ENCODE assay signal across 19 cellular contexts in genomic region chr3:15267502-15267901, GRCh38.
DNase-seq lines count a peak whose midpoint lies in the region; ATAC-seq and TF ChIP-seq lines count a peak whose summit lies in the region.
"Had no signal": no experiment of that assay in that cellular context is flagged by ENCODE, and none has a peak within 500 bp of the region (broad histone marks: within the 10 kb centered on the region; RNA-seq: fewer than 3 reads in every experiment).

No MANE protein-coding gene starts in this region.

- H3K4me1 ChIP-seq in CD4-positive, alpha-beta memory T cell (ENCODE audit: insufficient read depth, low read length): peaks cover 81% of the 10 kb centered on the region
- H3K4me1 ChIP-seq in GM23248 (ENCODE audit: insufficient read depth) (peaks cover 24% of the 10 kb centered on the region), gastrocnemius medialis (peaks cover 45 to 53% of the 10 kb centered on the region in 2 donors)
- H3K4me1 ChIP-seq: Caco-2, neural progenitor cell had no signal

- H3K9me2 ChIP-seq in GM23248 (ENCODE audit: insufficient read depth): no peaks in the 10 kb centered on the region

- peak overlapping the region in 5 of 7 donors; percentile 71 to 96 (median 90) for H3K27ac Mint-ChIP-seq in CD4-positive, alpha-beta memory T cell
- H3K27ac Mint-ChIP-seq in immature natural killer cell: peak overlapping the region in 4 of 6 donors; percentile 65 to 92 (median 70)
- H3K27ac Mint-ChIP-seq: activated CD4-positive, alpha-beta T cell treated with anti-CD3 and anti-CD28 coated beads, Interleukin-2, amount 10 ng/mL, durations not matched to agents 24 days and 14 days; activated T-cell treated with anti-CD3 and anti-CD28 coated beads, Interleukin-2, amount 50 U/mL, for 72 hours; neural progenitor cell; WTC11 had no signal

- H3K79me2 ChIP-seq in GM23248 (ENCODE audit: insufficient read depth): peaks cover 49% of the 10 kb centered on the region

- TF ChIP-seq POLR2A in gastrocnemius medialis (IDR thresholded peaks at IDR 0.05): no peak
- TF ChIP-seq POLR2A in erythroblast (IDR thresholded peaks at IDR 0.05; ENCODE audit: low read length): no peak

- in situ Hi-C loops in GM23248 (cut with MboI) (loop anchor here (10.0 to 25.0 kb wide), 2 partner anchors 117 to 295 kb away; no protein-coding TSS in a partner anchor), gastrocnemius medialis (cut with MboI; ENCODE audit: low sequenced_read_pairs in 4 of 4) (loop anchor here (5.0 to 10.0 kb wide), 4 partner anchors 65 to 117 kb away; partner anchors contain the start of gene SH3BP5 (in 1 of the 4)), GM13977 (cut with MboI; ENCODE audit: low pct_unique_long_range_greater_than_20kb, low sequenced_read_pairs, unreplicated experiment) (loop anchor here (25.0 kb wide), 1 partner anchor 295 kb away; no protein-coding TSS in a partner anchor)

- 0 out of 2 replicates have a peak overlapping the region, but pooled peaks have one; percentile 9 for H3K9ac ChIP-seq in GM23248
- H3K9ac ChIP-seq: neural progenitor cell had no signal

- H3F3A ChIP-seq in GM23248 (ENCODE audit: insufficient read depth): peaks cover 29% of the 10 kb centered on the region

- H3K4me1 Mint-ChIP-seq in CD4-positive, alpha-beta memory T cell: peaks cover 43 to 88% (median 72%) of the 10 kb centered on the region in 4 donors
- peaks cover 93% of the 10 kb centered on the region in 2 donors for H3K4me1 Mint-ChIP-seq in immature natural killer cell
- H3K4me1 Mint-ChIP-seq: WTC11 had no signal

- peak in 1 of 5 donors; percentile 18 for DNase-seq in CD4-positive, alpha-beta memory T cell
- DNase-seq in GM23248 (no peak), immature natural killer cell (no peak), gastrocnemius medialis (no peak), HPDE6-E6E7 (ENCODE audit: extremely low spot score) (no peak), erythroblast (lab: John Stamatoyannopoulos, UW) (no peak), GM13977 (ENCODE audit: low spot score) (no peak)

- ATAC-seq in gastrocnemius medialis (no peak), HG03520 (IDR thresholded peaks at IDR 0.05; ENCODE audit: unreplicated experiment) (no peak)

- no peaks in the 10 kb centered on the region for H3K9me3 ChIP-seq in CD4-positive, alpha-beta memory T cell (ENCODE audit: control insufficient read depth in 1 of 2, low read length in 2 of 2)
- H3K9me3 ChIP-seq in GM23248 (ENCODE audit: low read depth) (no peaks in the 10 kb centered on the region), gastrocnemius medialis (no peaks in the 10 kb centered on the region)
- H3K9me3 ChIP-seq: Caco-2, SJSA1, spleen, upper lobe of left lung had no signal

- H3K4me3 ChIP-seq in CD4-positive, alpha-beta memory T cell (ENCODE audit: low read length in 2 of 2): no peak overlapping the region
- H3K4me3 ChIP-seq in GM23248 (no peak overlapping the region), gastrocnemius medialis (no peak overlapping the region)
- H3K4me3 ChIP-seq: BLaER1 treated with 17β-estradiol and CSF1 and Interleukin-3, amounts not matched to agents 10 nM and 100 nM; hepatocyte; neural progenitor cell; SJSA1; upper lobe of left lung had no signal

- peaks cover 20 to 55% of the 10 kb centered on the region in 2 donors for H3K36me3 Mint-ChIP-seq in CD4-positive, alpha-beta memory T cell
- H3K36me3 Mint-ChIP-seq in immature natural killer cell: peaks cover 4 to 10% (median 4%) of the 10 kb centered on the region in 3 donors
- H3K36me3 Mint-ChIP-seq: neural progenitor cell, WTC11 had no signal

- 93 to 94% methylated on average over 3 of the region's 3 CpGs for WGBS in GM23248 (ENCODE audit: low coverage in 1 of 2, low lambda C conversion rate in 2 of 2, missing lambda C conversion rate in 2 of 2), 2 experiments

- H3K4me2 ChIP-seq in GM23248 (ENCODE audit: unreplicated experiment): no peak overlapping the region
- H3K4me2 ChIP-seq: hepatocyte, neural progenitor cell had no signal

- no peaks in the 10 kb centered on the region for H3K27me3 Mint-ChIP-seq in CD4-positive, alpha-beta memory T cell
- peaks cover 5 to 13% (median 8%) of the 10 kb centered on the region in 3 donors for H3K27me3 Mint-ChIP-seq in immature natural killer cell (ENCODE audit: low read depth in 3 of 3)
- H3K27me3 Mint-ChIP-seq: activated CD4-positive, alpha-beta T cell treated with anti-CD3 and anti-CD28 coated beads, Interleukin-2, amount 10 ng/mL, durations not matched to agents 24 days and 14 days; central memory CD8-positive, alpha-beta T cell had no signal

- H3K27ac ChIP-seq in CD4-positive, alpha-beta memory T cell (ENCODE audit: low read depth, low read length): peak overlapping the region; percentile 4
- no peak overlapping the region for H3K27ac ChIP-seq in GM23248
- peak overlapping the region in 3 of 4 donors; percentile 36 to 75 (median 73) for H3K27ac ChIP-seq in gastrocnemius medialis
- H3K27ac ChIP-seq: hepatocyte, neural progenitor cell, SJSA1 had no signal

- peaks cover 0 to 2% (median 0%) of the 10 kb centered on the region in 8 donors for H3K9me3 Mint-ChIP-seq in CD4-positive, alpha-beta memory T cell
- H3K9me3 Mint-ChIP-seq in immature natural killer cell: no peaks in the 10 kb centered on the region
- H3K9me3 Mint-ChIP-seq: activated CD4-positive, alpha-beta T cell treated with anti-CD3 and anti-CD28 coated beads, Interleukin-2, amount 10 ng/mL, durations not matched to agents 24 days and 14 days; activated T-cell treated with anti-CD3 and anti-CD28 coated beads, Interleukin-2, amount 50 U/mL, for 72 hours; central memory CD8-positive, alpha-beta T cell; neural progenitor cell; WTC11 had no signal

- intact Hi-C loops in CD4-positive, alpha-beta memory T cell (cut with micrococcal nuclease): no loop called here
- intact Hi-C loops in gastrocnemius medialis (cut with DNase I; ENCODE audit: low total_unique reads): loop anchor here (5.0 kb wide), 1 partner anchor 165 kb away; no protein-coding TSS in a partner anchor

- POLR2A ChIA-PET in CD4-positive, alpha-beta memory T cell (lab: Charles Lee; ENCODE audit: partially characterized antibody): interaction anchor here (0.6 to 8.1 kb wide), 27 partner anchors 8 to 138 kb away, joined by 3 to 108 read pairs (median 5); partner anchors contain the start of genes CAPN7 and SH3BP5

- peaks cover 24% of the 10 kb centered on the region for H3K36me3 ChIP-seq in CD4-positive, alpha-beta memory T cell (ENCODE audit: insufficient read depth, low read length)
- H3K36me3 ChIP-seq in GM23248 (ENCODE audit: low read depth): no peaks in the 10 kb centered on the region
- no peaks in the 10 kb centered on the region for H3K36me3 ChIP-seq in gastrocnemius medialis
- H3K36me3 ChIP-seq: neural progenitor cell had no signal

- H2AFZ ChIP-seq in GM23248: no peak overlapping the region
- H2AFZ ChIP-seq: hepatocyte, neural progenitor cell had no signal

- no peaks in the 10 kb centered on the region for H3K27me3 ChIP-seq in CD4-positive, alpha-beta memory T cell (ENCODE audit: insufficient read depth, low read length)
- H3K27me3 ChIP-seq in GM23248 (replicated peaks; ENCODE audit: insufficient read depth): no peaks in the 10 kb centered on the region
- H3K27me3 ChIP-seq in gastrocnemius medialis: no peaks in the 10 kb centered on the region
- H3K27me3 ChIP-seq: hepatocyte, neural progenitor cell, SJSA1, spleen, upper lobe of left lung had no signal

- CTCF ChIA-PET in CD4-positive, alpha-beta memory T cell (lab: Charles Lee; ENCODE audit: partially characterized antibody): interaction anchor here (0.7 to 10.0 kb wide), 51 partner anchors 8 to 289 kb away, joined by 3 to 224 read pairs (median 7); partner anchors contain the start of genes CAPN7 and SH3BP5

- no peaks in the 10 kb centered on the region for H4K20me1 ChIP-seq in GM23248 (ENCODE audit: insufficient read depth)

- no peak overlapping the region for H3K4me3 Mint-ChIP-seq in CD4-positive, alpha-beta memory T cell
- peak overlapping the region in 2 of 5 donors; percentile 46 to 47 for H3K4me3 Mint-ChIP-seq in immature natural killer cell
- H3K4me3 Mint-ChIP-seq: activated CD4-positive, alpha-beta T cell treated with anti-CD3 and anti-CD28 coated beads, Interleukin-2, amount 10 ng/mL, durations not matched to agents 24 days and 14 days; activated T-cell treated with anti-CD3 and anti-CD28 coated beads, Interleukin-2, amount 50 U/mL, for 72 hours; central memory CD8-positive, alpha-beta T cell; neural progenitor cell; WTC11 had no signal

- TF ChIP-seq CTCF in gastrocnemius medialis (IDR thresholded peaks at IDR 0.05 in 4 of 5, conservative IDR thresholded peaks at IDR 0.05 in 1 of 5): no peak
- TF ChIP-seq CTCF in GM13977 (IDR thresholded peaks at IDR 0.05; ENCODE audit: extremely low read depth, insufficient read depth, missing control alignments): no peak
